In genomic region chr12:47946413-47947107, GRCh38 we compare ENCODE assay signal across 13 cellular contexts. TPM values are rescaled to one million over a fixed set of nuclear protein-coding genes. Genes with fewer than 3 reads are reported as not detected.
DNase-seq lines count a peak whose midpoint lies in the region; ATAC-seq and TF ChIP-seq lines count a peak whose summit lies in the region.
"Had no signal": no experiment of that assay in that cellular context is flagged by ENCODE, and none has a peak within 500 bp of the region (broad histone marks: within the 10 kb centered on the region; RNA-seq: fewer than 3 reads in every experiment).

No MANE protein-coding gene starts in this region.

- no peak for ATAC-seq in HG03460 (IDR thresholded peaks at IDR 0.05; ENCODE audit: unreplicated experiment)
- ATAC-seq in HG03280 (IDR thresholded peaks at IDR 0.05; ENCODE audit: unreplicated experiment), result no peak

- H3K9me3 ChIP-seq in breast epithelium, result no peaks in the 10 kb centered on the region
- H3K9me3 ChIP-seq in neutrophil, result no peaks in the 10 kb centered on the region
- H3K9me3 ChIP-seq: HAP-1 had no signal

- no peaks in the 10 kb centered on the region for H3K27me3 ChIP-seq in breast epithelium
- H3K27me3 ChIP-seq in neutrophil, result peaks cover 25% of the 10 kb centered on the region

- CTCF ChIA-PET in GM10248 (lab: Yijun Ruan, JAX), result interaction anchor here (0.7 to 2.1 kb wide), 12 partner anchors 8 to 673 kb away, joined by 3 to 13 read pairs (median 3); partner anchors contain the start of gene TMEM106C

- TF ChIP-seq POLR2A in breast epithelium (IDR thresholded peaks at IDR 0.05), result no peak

- H3K4me3 ChIP-seq in breast epithelium (peak overlapping the region in 1 of 3 donors; percentile 1), neutrophil (ENCODE audit: low read depth in 1 of 2, low read length in 1 of 2) (peak overlapping the region; percentile 17 to 34)
- H3K4me3 ChIP-seq: HAP-1, smooth muscle cell had no signal

- DNase-seq in GDM1 (lab: John Stamatoyannopoulos, UW) (peak; percentile 9), NCI-H226 (peak; percentile 49), breast epithelium (ENCODE audit: low spot score in 2 of 2) (no peak), GM10248 (ENCODE audit: extremely low spot score) (no peak), HT-29 (ENCODE audit: low spot score) (no peak)
- DNase-seq: activated CD4-positive, alpha-beta memory T cell treated with anti-CD3 and anti-CD28 coated beads for 36 hours; NCI-H187 had no signal

- intact Hi-C loops in breast epithelium (cut with DNase I; ENCODE audit: low total_unique reads), result no loop called here

- peaks cover 10 to 15% of the 10 kb centered on the region in 2 donors for H3K4me1 ChIP-seq in breast epithelium
- peaks cover 16 to 20% of the 10 kb centered on the region in 2 experiments for H3K4me1 ChIP-seq in neutrophil (ENCODE audit: control insufficient read depth in 1 of 2, insufficient read depth in 1 of 2, low read depth in 1 of 2, low read length in 1 of 2)
- H3K4me1 ChIP-seq: HAP-1 had no signal

- TF ChIP-seq CTCF in breast epithelium (IDR thresholded peaks at IDR 0.05) (no peak), neutrophil (IDR thresholded peaks at IDR 0.05) (no peak), GM10248 (IDR thresholded peaks at IDR 0.05; ENCODE audit: control extremely low read depth, extremely low read depth, low read depth, missing control alignments) (no peak)

- POLR2A ChIA-PET in GM10248 (lab: Yijun Ruan, JAX), result interaction anchor here (0.6 kb wide), 1 partner anchor 241 kb away, joined by 3 read pairs; the partner anchor contains the start of gene RPAP3

- H3K27ac ChIP-seq in breast epithelium, result peak overlapping the region; percentile 59 to 71
- peak overlapping the region; percentile 77 for H3K27ac ChIP-seq in neutrophil

- no peaks in the 10 kb centered on the region for H3K36me3 ChIP-seq in breast epithelium
- no peaks in the 10 kb centered on the region for H3K36me3 ChIP-seq in neutrophil
- H3K36me3 ChIP-seq: HAP-1 had no signal

RNA-seq across cellular contexts. Expression of gene TMEM106C, which starts 16.8 kb away (rescaled TPM):
- total RNA-seq in breast epithelium, result 100 to 1,000 TPM in 1 of 3 donors, 10 to 100 TPM in 2; 35.2 to 131 (median 73.4) TPM
- total RNA-seq in HT-29 (2014; rRNA removed; shearing (Covaris generic)), result 126 and 132 TPM in 2 replicates

RNA-seq across cellular contexts. Expression of gene VDR, which starts 41.8 kb away (rescaled TPM):
- 10 to 100 TPM in 2 of 3 donors, 1 to 10 TPM in 1; 1.6 to 41.7 (median 16.1) TPM for total RNA-seq in breast epithelium
- total RNA-seq in HT-29 (2014; rRNA removed; shearing (Covaris generic)), result 15.3 and 15.4 TPM in 2 replicates

RNA-seq across cellular contexts. Expression of gene COL2A1, which starts 57.7 kb away (rescaled TPM):
- total RNA-seq in breast epithelium, result 1 to 10 TPM in 2 of 3 donors, not detected in 1; 1.6 to 3.2 TPM
- total RNA-seq in HT-29 (2014; rRNA removed; shearing (Covaris generic)), result not detected in 2 replicates
- total RNA-seq: activated CD4-positive, alpha-beta memory T cell treated with anti-CD3 and anti-CD28 coated beads for 36 hours; fibroblast of lung had no signal

Comparison
In these comparisons a context has a peak if more than half of its experiments do, and no peak if none do; other contexts are left out.
1. DNase-seq: peak in GDM1 (single experiment) and NCI-H226 (single experiment); none in breast epithelium (0 of 2), GM10248 (single experiment) and HT-29 (single experiment).